2 cellular contexts compared by ENCODE assay signal in genomic region chr2:86566158-86566827, GRCh38.
TF ChIP-seq lines count a peak whose summit lies in the region.

No MANE protein-coding gene starts in this region.

TF ChIP-seq in IMR-90, 13 proteins besides CTCF, POLR2A, EP300 and RAD21:
- TF ChIP-seq BHLHE40 (IDR thresholded peaks at IDR 0.05; ENCODE audit: low read depth, low read length) (no peak), NFE2L2 (IDR thresholded peaks at IDR 0.05; ENCODE audit: low read depth, low read length) (no peak), RCOR1 (IDR thresholded peaks at IDR 0.05; ENCODE audit: insufficient replicate concordance, low read length) (no peak), ELK1 (IDR thresholded peaks at IDR 0.05; ENCODE audit: borderline replicate concordance, low read depth, low read length) (no peak), CEBPB (IDR thresholded peaks at IDR 0.05; ENCODE audit: low read depth, low read length) (no peak)

TF ChIP-seq in K562, 482 proteins besides CTCF, POLR2A, EP300 and RAD21:
- TF ChIP-seq ZNF592 (IDR thresholded peaks at IDR 0.05) (peak; percentile 34; the same call in 1 of the 2 replicates), BCLAF1 (IDR thresholded peaks at IDR 0.05; ENCODE audit: borderline replicate concordance in 1 of 2, control insufficient read depth in 1 of 2, low read depth in 2 of 2, low read length in 1 of 2) (no peak), L3MBTL2 (IDR thresholded peaks at IDR 0.05) (peak; percentile 55; the same call in 1 of the 2 replicates), SPI1 (IDR thresholded peaks at IDR 0.05; ENCODE audit: borderline replicate concordance, low read depth, low read length) (0 out of 2 replicates have a peak, but pooled peaks have one; percentile 8), CBFA2T3 (IDR thresholded peaks at IDR 0.05) (0 out of 2 replicates have a peak, but pooled peaks have one; percentile 8), MGA (IDR thresholded peaks at IDR 0.05) (peak; percentile 43; the same call in 1 of the 2 replicates), CTBP1 (IDR thresholded peaks at IDR 0.05; ENCODE audit: borderline replicate concordance) (peak; percentile 17; the same call in 1 of the 2 replicates), EGR1 (conservative IDR thresholded peaks at IDR 0.05) (peak; percentile 71), LARP7 (IDR thresholded peaks at IDR 0.05) (no peak), SMARCA4 (IDR thresholded peaks at IDR 0.05) (0 out of 2 replicates have a peak, but pooled peaks have one; percentile 14)
